8 cellular contexts compared by ENCODE assay signal in the genomic region with DNA sequence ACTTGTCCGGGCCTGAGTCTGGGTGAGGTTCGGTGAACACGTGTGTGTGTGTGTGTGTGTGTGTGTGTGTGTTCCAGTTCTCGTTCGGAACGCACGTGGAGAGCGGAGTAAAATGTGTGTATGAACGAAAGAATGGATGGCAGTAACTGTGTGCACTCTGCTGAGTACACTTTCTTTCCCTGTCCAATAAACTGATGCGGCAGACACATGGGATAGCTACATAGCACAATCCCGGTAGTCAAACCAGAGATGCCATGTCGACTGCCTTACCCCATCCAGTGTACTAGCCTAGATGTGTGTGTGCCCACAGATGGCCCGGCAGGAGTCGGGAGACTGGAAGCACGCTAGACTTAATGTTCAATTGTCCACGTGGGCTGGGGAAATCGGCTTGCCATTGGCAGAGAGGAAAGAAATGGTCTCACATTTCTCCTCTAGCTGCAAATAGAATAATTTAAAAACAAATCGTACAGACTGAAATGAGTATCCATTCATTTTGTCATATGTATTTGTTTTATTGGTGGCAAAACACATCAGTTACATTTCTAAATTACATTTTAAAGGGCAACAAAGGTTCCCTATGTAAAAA. TPM values are rescaled to one million over a fixed set of nuclear protein-coding genes. Genes with fewer than 3 reads are reported as not detected.
DNase-seq lines count a peak whose midpoint lies in the region; ATAC-seq, FAIRE-seq and TF ChIP-seq lines count a peak whose summit lies in the region.

No MANE protein-coding gene starts in this region.

- peak; percentile 2 for ATAC-seq in HG02852 (IDR thresholded peaks at IDR 0.05; ENCODE audit: unreplicated experiment)
- ATAC-seq in stimulated activated memory B cell treated with anti-CD40 and anti-IgM and Interleukin-4, amounts not matched to agents 10 μg/mL and 1 μg/mL and 100 μg/mL, for 72 hours, result peak; percentile 31

- H3K27me3 Mint-ChIP-seq in dendritic cell treated with granulocyte-macrophage colony-stimulating factor and Interleukin-4, amounts not matched to agents 40 ng/mL and 50 ng/mL, for 4 days, result no peaks in the 10 kb centered on the region
- H3K27me3 Mint-ChIP-seq in stimulated activated memory B cell treated with anti-CD40 and anti-IgM and Interleukin-4, amounts not matched to agents 10 μg/mL and 1 μg/mL and 100 μg/mL, for 72 hours, result no peaks in the 10 kb centered on the region

- H3F3A ChIP-seq in SK-N-SH (replicated peaks; ENCODE audit: insufficient read depth), result peaks cover 48% of the 10 kb centered on the region

- peaks cover 32% of the 10 kb centered on the region for H4K20me1 ChIP-seq in SK-N-SH (ENCODE audit: insufficient read depth)

- TF ChIP-seq EP300 in SK-N-SH (IDR thresholded peaks at IDR 0.05; ENCODE audit: borderline replicate concordance in 1 of 2, low read depth in 1 of 2, low read length in 1 of 2), result no peak; a peak in 1 of 4 replicates

- H3K27ac Mint-ChIP-seq in dendritic cell treated with granulocyte-macrophage colony-stimulating factor and Interleukin-4, amounts not matched to agents 40 ng/mL and 50 ng/mL, for 4 days, result peak overlapping the region; percentile 98
- peak overlapping the region; percentile 86 for H3K27ac Mint-ChIP-seq in stimulated activated memory B cell treated with anti-CD40 and anti-IgM and Interleukin-4, amounts not matched to agents 10 μg/mL and 1 μg/mL and 100 μg/mL, for 72 hours

- no peaks in the 10 kb centered on the region for H3K36me3 ChIP-seq in SK-N-SH (replicated peaks in 1 of 2; ENCODE audit: control insufficient read depth in 1 of 2, insufficient read depth in 2 of 2, low read length in 1 of 2)

- TF ChIP-seq POLR2A in GM12891 (IDR thresholded peaks at IDR 0.05; ENCODE audit: low read depth, low read length), result no peak; the same call in 1 of the 2 replicates

- peak overlapping the region; percentile 68; the same call in 1 of the 2 replicates for H2AFZ ChIP-seq in SK-N-SH (ENCODE audit: low read depth)

- H3K4me3 ChIP-seq in SK-N-SH (ENCODE audit: low read depth in 2 of 2, low read length in 1 of 2), result peak overlapping the region; percentile 88 to 91

- in situ Hi-C loops in ACHN (cut with HindIII; ENCODE audit: low pct_ligation_motif_present, low pct_unique_long_range_greater_than_20kb, low sequenced_read_pairs), result no loop called here

- WGBS in SK-N-SH (ENCODE audit: low lambda C conversion rate), result 4% methylated on average over 18 of the region's 18 CpGs

- no peaks in the 10 kb centered on the region for H3K9me2 ChIP-seq in SK-N-SH

- H3K4me1 ChIP-seq in SK-N-SH (ENCODE audit: control insufficient read depth in 1 of 2, insufficient read depth in 2 of 2, low read depth in 1 of 2, low read length in 1 of 2), result peaks cover 17 to 21% of the 10 kb centered on the region in 2 experiments; a peak in 3 of 4 replicates

- H3K79me2 ChIP-seq in SK-N-SH (ENCODE audit: insufficient read depth), result peaks cover 37% of the 10 kb centered on the region

- DNase-seq in ACHN (peak; percentile 89), GM12891 (ENCODE audit: insufficient read length, low spot score) (peak; percentile 31), NCI-H128 (lab: John Stamatoyannopoulos, UW; ENCODE audit: unreplicated experiment) (peak; percentile 65), SK-N-SH (peak; percentile 76), left kidney (ENCODE audit: low read depth, low spot score) (peak; percentile 95)

- peaks cover 18% of the 10 kb centered on the region for H3K4me1 Mint-ChIP-seq in dendritic cell treated with granulocyte-macrophage colony-stimulating factor and Interleukin-4, amounts not matched to agents 40 ng/mL and 50 ng/mL, for 4 days (ENCODE audit: low read depth)
- peaks cover 17% of the 10 kb centered on the region for H3K4me1 Mint-ChIP-seq in stimulated activated memory B cell treated with anti-CD40 and anti-IgM and Interleukin-4, amounts not matched to agents 10 μg/mL and 1 μg/mL and 100 μg/mL, for 72 hours

- no peak for TF ChIP-seq RAD21 in SK-N-SH (IDR thresholded peaks at IDR 0.05; ENCODE audit: low read length)

- H3K9me3 Mint-ChIP-seq in dendritic cell treated with granulocyte-macrophage colony-stimulating factor and Interleukin-4, amounts not matched to agents 40 ng/mL and 50 ng/mL, for 4 days, result no peaks in the 10 kb centered on the region
- H3K9me3 Mint-ChIP-seq in stimulated activated memory B cell treated with anti-CD40 and anti-IgM and Interleukin-4, amounts not matched to agents 10 μg/mL and 1 μg/mL and 100 μg/mL, for 72 hours, result no peaks in the 10 kb centered on the region

- peaks cover 19% of the 10 kb centered on the region for H3K36me3 Mint-ChIP-seq in dendritic cell treated with granulocyte-macrophage colony-stimulating factor and Interleukin-4, amounts not matched to agents 40 ng/mL and 50 ng/mL, for 4 days (ENCODE audit: low read depth)
- H3K36me3 Mint-ChIP-seq in stimulated activated memory B cell treated with anti-CD40 and anti-IgM and Interleukin-4, amounts not matched to agents 10 μg/mL and 1 μg/mL and 100 μg/mL, for 72 hours, result no peaks in the 10 kb centered on the region

- H3K27ac ChIP-seq in SK-N-SH (ENCODE audit: low read depth in 2 of 2, low read length in 1 of 2), result peak overlapping the region; percentile 88 to 89

- peak overlapping the region; percentile 85; the same call in 1 of the 2 replicates for H3K9ac ChIP-seq in SK-N-SH

- CTCF ChIA-PET in SK-N-SH (lab: Yijun Ruan, JAX), result interaction anchor here (0.7 to 4.7 kb wide), 8 partner anchors 16 to 69 kb away, joined by 3 to 32 read pairs (median 6); no protein-coding TSS in a partner anchor

- FAIRE-seq in GM12891 (lab: Jason Lieb, UNC), result peak; percentile 20

- H3K4me2 ChIP-seq in SK-N-SH, result peak overlapping the region; percentile 82

- H3K27me3 ChIP-seq in SK-N-SH (ENCODE audit: insufficient read depth), result no peaks in the 10 kb centered on the region

- POLR2A ChIA-PET in SK-N-SH (lab: Yijun Ruan, JAX), result interaction anchor here (0.6 to 1.5 kb wide), 2 partner anchors 15 to 121 kb away, joined by 3 read pairs; no protein-coding TSS in a partner anchor

- H3K9me3 ChIP-seq in SK-N-SH, result no peaks in the 10 kb centered on the region

- H3K4me3 Mint-ChIP-seq in dendritic cell treated with granulocyte-macrophage colony-stimulating factor and Interleukin-4, amounts not matched to agents 40 ng/mL and 50 ng/mL, for 4 days, result peak overlapping the region; percentile 92
- H3K4me3 Mint-ChIP-seq in stimulated activated memory B cell treated with anti-CD40 and anti-IgM and Interleukin-4, amounts not matched to agents 10 μg/mL and 1 μg/mL and 100 μg/mL, for 72 hours, result peak overlapping the region; percentile 87

- intact Hi-C loops in dendritic cell treated with granulocyte-macrophage colony-stimulating factor and Interleukin-4, amounts not matched to agents 40 ng/mL and 50 ng/mL, for 4 days (cut with micrococcal nuclease), result loop anchor here (10.0 kb wide), 1 partner anchor 1668 kb away; a partner anchor contains a TSS

- TF ChIP-seq CTCF in SK-N-SH (IDR thresholded peaks at IDR 0.05), result no peak

TF ChIP-seq in GM12891, 5 proteins besides CTCF, POLR2A, EP300 and RAD21:
- TF ChIP-seq TAF1 (IDR thresholded peaks at IDR 0.05; ENCODE audit: low read depth, low read length), result no peak
- peak; percentile 35; the same call in 1 of the 2 replicates for TF ChIP-seq POLR2AphosphoS5 (IDR thresholded peaks at IDR 0.05; ENCODE audit: low read depth, low read length)

TF ChIP-seq in SK-N-SH, 30 proteins besides CTCF, POLR2A, EP300 and RAD21 (continues in another document):
- TF ChIP-seq FOXJ3 (CRISPR knock-in tag; IDR thresholded peaks at IDR 0.05) (0 out of 2 replicates have a peak, but pooled peaks have one; percentile 27), MXI1 (IDR thresholded peaks at IDR 0.05; ENCODE audit: low read depth, low read length) (peak; percentile 97), EZH2phosphoT487 (IDR thresholded peaks at IDR 0.05; ENCODE audit: borderline replicate concordance, low read depth) (no peak)
- TF ChIP-seq, protein P1, sequence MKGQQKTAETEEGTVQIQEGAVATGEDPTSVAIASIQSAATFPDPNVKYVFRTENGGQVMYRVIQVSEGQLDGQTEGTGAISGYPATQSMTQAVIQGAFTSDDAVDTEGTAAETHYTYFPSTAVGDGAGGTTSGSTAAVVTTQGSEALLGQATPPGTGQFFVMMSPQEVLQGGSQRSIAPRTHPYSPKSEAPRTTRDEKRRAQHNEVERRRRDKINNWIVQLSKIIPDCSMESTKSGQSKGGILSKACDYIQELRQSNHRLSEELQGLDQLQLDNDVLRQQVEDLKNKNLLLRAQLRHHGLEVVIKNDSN (IDR thresholded peaks at IDR 0.05; ENCODE audit: borderline replicate concordance, low read depth), result peak; percentile 86
- TF ChIP-seq, protein P2, sequence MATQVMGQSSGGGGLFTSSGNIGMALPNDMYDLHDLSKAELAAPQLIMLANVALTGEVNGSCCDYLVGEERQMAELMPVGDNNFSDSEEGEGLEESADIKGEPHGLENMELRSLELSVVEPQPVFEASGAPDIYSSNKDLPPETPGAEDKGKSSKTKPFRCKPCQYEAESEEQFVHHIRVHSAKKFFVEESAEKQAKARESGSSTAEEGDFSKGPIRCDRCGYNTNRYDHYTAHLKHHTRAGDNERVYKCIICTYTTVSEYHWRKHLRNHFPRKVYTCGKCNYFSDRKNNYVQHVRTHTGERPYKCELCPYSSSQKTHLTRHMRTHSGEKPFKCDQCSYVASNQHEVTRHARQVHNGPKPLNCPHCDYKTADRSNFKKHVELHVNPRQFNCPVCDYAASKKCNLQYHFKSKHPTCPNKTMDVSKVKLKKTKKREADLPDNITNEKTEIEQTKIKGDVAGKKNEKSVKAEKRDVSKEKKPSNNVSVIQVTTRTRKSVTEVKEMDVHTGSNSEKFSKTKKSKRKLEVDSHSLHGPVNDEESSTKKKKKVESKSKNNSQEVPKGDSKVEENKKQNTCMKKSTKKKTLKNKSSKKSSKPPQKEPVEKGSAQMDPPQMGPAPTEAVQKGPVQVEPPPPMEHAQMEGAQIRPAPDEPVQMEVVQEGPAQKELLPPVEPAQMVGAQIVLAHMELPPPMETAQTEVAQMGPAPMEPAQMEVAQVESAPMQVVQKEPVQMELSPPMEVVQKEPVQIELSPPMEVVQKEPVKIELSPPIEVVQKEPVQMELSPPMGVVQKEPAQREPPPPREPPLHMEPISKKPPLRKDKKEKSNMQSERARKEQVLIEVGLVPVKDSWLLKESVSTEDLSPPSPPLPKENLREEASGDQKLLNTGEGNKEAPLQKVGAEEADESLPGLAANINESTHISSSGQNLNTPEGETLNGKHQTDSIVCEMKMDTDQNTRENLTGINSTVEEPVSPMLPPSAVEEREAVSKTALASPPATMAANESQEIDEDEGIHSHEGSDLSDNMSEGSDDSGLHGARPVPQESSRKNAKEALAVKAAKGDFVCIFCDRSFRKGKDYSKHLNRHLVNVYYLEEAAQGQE (IDR thresholded peaks at IDR 0.05; ENCODE audit: low read depth, low read length), result 0 out of 2 replicates have a peak, but pooled peaks have one; percentile 1

RNA-seq across cellular contexts. Expression of a gene that starts 0.6 kb away (rescaled TPM):
- polyA plus RNA-seq in GM12891 (2012; ENCODE audit: low read depth, missing spikeins), result 8.6 TPM
- polyA plus RNA-seq in SK-N-SH (2012; rRNA removed), result 38.3 and 42.3 TPM in 2 replicates
- polyA plus RNA-seq in SK-N-SH (2012; cell fraction: cytosol; rRNA removed), result 43.6 and 44.5 TPM in 2 replicates
- polyA plus RNA-seq in SK-N-SH (2012; cell fraction: nucleus; rRNA removed), result 15.9 and 22.9 TPM in 2 replicates

Comparison
In these comparisons a context has a peak if more than half of its experiments do, and no peak if none do; other contexts are left out.
1. Peak in every context shown above with its lines: DNase-seq, ATAC-seq, H3K4me3 ChIP-seq and H3K27ac ChIP-seq.
2. DNase-seq: peak in every context shown above with its lines; median percentile 95 in left kidney; 89 in ACHN; 76 in SK-N-SH; 65 in NCI-H128; 31 in GM12891.